ENCODE assay signal across 8 cellular contexts in genomic region chr17:63773272-63774140, GRCh38. TPM values are rescaled to one million over a fixed set of nuclear protein-coding genes. Genes with fewer than 3 reads are reported as not detected.
DNase-seq lines count a peak whose midpoint lies in the region; ATAC-seq and TF ChIP-seq lines count a peak whose summit lies in the region.

Gene CCDC47, minus strand, starts transcription at chr17:63773597. Its CDS starts 7,422 bp downstream, at chr17:63766175.

- H3K27ac ChIP-seq in temporal lobe (ENCODE audit: low read depth, low read length), result peak within 1 kb of the TSS; percentile 95

- no peak for TF ChIP-seq CTCF in GM10248 (IDR thresholded peaks at IDR 0.05; ENCODE audit: control extremely low read depth, extremely low read depth, low read depth, missing control alignments)

- ATAC-seq in HG02623 (IDR thresholded peaks at IDR 0.05; ENCODE audit: unreplicated experiment), result peak; percentile 76

- peak within 1 kb of the TSS; percentile 97 for H3K4me3 Mint-ChIP-seq in activated naive CD8-positive, alpha-beta T cell

- DNase-seq in GM10248 (ENCODE audit: extremely low spot score) (peak; percentile 99), NCI-H1105 (lab: John Stamatoyannopoulos, UW) (peak; percentile 98), SKM-1 treated with dmso at 0.1 percent for 144 hours (lab: John Stamatoyannopoulos, UW; ENCODE audit: unreplicated experiment) (peak; percentile 98), glomerular endothelial cell (ENCODE audit: extremely low read depth, low read depth, low spot score) (peak; percentile 95), occipital lobe (lab: John Stamatoyannopoulos, UW) (peak; percentile 99)

- CTCF ChIA-PET in GM10248 (lab: Yijun Ruan, JAX), result interaction anchor here (0.7 to 3.4 kb wide), 10 partner anchors 9 to 76 kb away, joined by 3 to 15 read pairs (median 6); partner anchors contain the start of gene STRADA

- POLR2A ChIA-PET in GM10248 (lab: Yijun Ruan, JAX), result interaction anchor here (0.6 to 1.8 kb wide), 10 partner anchors 9 to 152 kb away, joined by 3 to 8 read pairs (median 4); partner anchors contain the start of genes MAP3K3 and STRADA

- peaks cover 7% of the 10 kb centered on the region for H3K36me3 Mint-ChIP-seq in activated naive CD8-positive, alpha-beta T cell

- H3K27me3 Mint-ChIP-seq in activated naive CD8-positive, alpha-beta T cell, result no peaks in the 10 kb centered on the region

- peak within 1 kb of the TSS; percentile 100 for H3K27ac Mint-ChIP-seq in activated naive CD8-positive, alpha-beta T cell

- H3K4me1 Mint-ChIP-seq in activated naive CD8-positive, alpha-beta T cell (ENCODE audit: low read depth), result peaks cover 58% of the 10 kb centered on the region

- no peaks in the 10 kb centered on the region for H3K9me3 Mint-ChIP-seq in activated naive CD8-positive, alpha-beta T cell (ENCODE audit: low read depth)

RNA-seq across cellular contexts. Expression of gene CCDC47, which starts in this region (rescaled TPM):
- total RNA-seq in glomerular endothelial cell, result 31.3 and 70.1 TPM in 2 replicates
- total RNA-seq in occipital lobe, result 49.9 TPM
- total RNA-seq in temporal lobe, result 46.2 TPM

Comparison
In these comparisons a context has a peak if more than half of its experiments do, and no peak if none do; other contexts are left out.
1. Peak in every context shown above with its lines: DNase-seq, ATAC-seq and H3K27ac ChIP-seq.